11 cellular contexts compared by ENCODE assay signal in the genomic region with DNA sequence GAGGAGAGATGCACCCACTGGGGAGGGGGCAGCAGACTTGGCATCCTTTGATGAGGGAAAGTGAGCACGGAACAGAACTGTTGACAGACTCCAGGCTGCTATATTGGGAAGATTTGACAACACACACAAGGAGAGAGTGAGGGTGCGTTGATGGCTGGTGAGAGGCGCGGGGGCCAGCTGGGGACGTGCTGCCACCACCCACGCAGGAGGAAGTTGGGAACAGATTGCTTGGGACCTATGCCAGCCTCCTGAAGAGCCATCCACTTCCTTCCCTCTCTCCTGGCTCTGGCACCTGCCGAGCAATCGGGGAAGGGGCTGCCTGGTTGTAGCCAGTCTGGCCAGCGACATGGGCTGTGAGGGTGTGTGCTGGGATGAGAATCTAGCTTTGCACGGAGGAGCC.
"Had no signal": no experiment of that assay in that cellular context is flagged by ENCODE, and none has a peak within 500 bp of the region (broad histone marks: within the 10 kb centered on the region; RNA-seq: fewer than 3 reads in every experiment).

No MANE protein-coding gene starts in this region.

- H3K4me1 ChIP-seq: ascending aorta, testis had no signal

- DNase-seq: activated CD4-positive, alpha-beta T cell treated with anti-CD3 and anti-CD28 coated beads for 4 hours; activated CD8-positive, alpha-beta memory T cell treated with anti-CD3 and anti-CD28 coated beads, Interleukin-2, amount 50 U/mL, for 4 hours; activated CD8-positive, alpha-beta T cell treated with anti-CD3 and anti-CD28 coated beads for 36 hours; activated naive CD4-positive, alpha-beta T cell; activated naive CD8-positive, alpha-beta T cell treated with anti-CD3 and anti-CD28 coated beads, Interleukin-2, amount 50 U/mL, for 24 hours; ovary; stimulated activated CD4-positive, alpha-beta T cell treated with anti-CD3 and anti-CD28 coated beads, Interleukin-4, amount 100 ng/mL, for 1 hour; stimulated activated CD8-positive, alpha-beta memory T cell treated with anti-CD3 and anti-CD28 coated beads, Interleukin-4, amount 100 ng/mL, for 48 hours; testis had no signal

- H3K4me3 ChIP-seq: ascending aorta, ovary, testis had no signal

- H3K36me3 ChIP-seq: ascending aorta, ovary had no signal

- H3K27ac ChIP-seq: ascending aorta, dorsolateral prefrontal cortex, ovary, testis had no signal

- H3K9me3 ChIP-seq: ascending aorta, ovary, testis had no signal

- H3K27me3 ChIP-seq: ascending aorta, ovary, testis had no signal
